Comparison of ENCODE assay signal across 1 cellular context in genomic region chr3:126393563-126393962, GRCh38.
TF ChIP-seq lines count a peak whose summit lies in the region.

No MANE protein-coding gene starts in this region.

TF ChIP-seq in H1, 55 proteins besides CTCF, POLR2A, EP300 and RAD21:
- no peak for TF ChIP-seq CTBP2 (IDR thresholded peaks at IDR 0.05; ENCODE audit: borderline replicate concordance, insufficient read depth, insufficient read length, low read length)
- TF ChIP-seq POU5F1 (IDR thresholded peaks at IDR 0.05; ENCODE audit: low read depth, low read length): no peak
- TF ChIP-seq SP1 (IDR thresholded peaks at IDR 0.05; ENCODE audit: low read depth, low read length): no peak
- TF ChIP-seq TEAD4 (IDR thresholded peaks at IDR 0.05; ENCODE audit: low read depth, low read length): no peak
- TF ChIP-seq SAP30 (IDR thresholded peaks at IDR 0.05; ENCODE audit: insufficient read depth, insufficient replicate concordance, low read length): no peak
- no peak for TF ChIP-seq BACH1 (IDR thresholded peaks at IDR 0.05; ENCODE audit: low read length)
- TF ChIP-seq JUND (IDR thresholded peaks at IDR 0.05; ENCODE audit: low read length): no peak
- TF ChIP-seq ATF3 (IDR thresholded peaks at IDR 0.05; ENCODE audit: insufficient read depth, low read depth, low read length): no peak
- no peak for TF ChIP-seq EZH2 (IDR thresholded peaks at IDR 0.05; ENCODE audit: low read depth, low read length, severe bottlenecking)
